Comparison of ENCODE assay signal across 8 cellular contexts in the genomic region with DNA sequence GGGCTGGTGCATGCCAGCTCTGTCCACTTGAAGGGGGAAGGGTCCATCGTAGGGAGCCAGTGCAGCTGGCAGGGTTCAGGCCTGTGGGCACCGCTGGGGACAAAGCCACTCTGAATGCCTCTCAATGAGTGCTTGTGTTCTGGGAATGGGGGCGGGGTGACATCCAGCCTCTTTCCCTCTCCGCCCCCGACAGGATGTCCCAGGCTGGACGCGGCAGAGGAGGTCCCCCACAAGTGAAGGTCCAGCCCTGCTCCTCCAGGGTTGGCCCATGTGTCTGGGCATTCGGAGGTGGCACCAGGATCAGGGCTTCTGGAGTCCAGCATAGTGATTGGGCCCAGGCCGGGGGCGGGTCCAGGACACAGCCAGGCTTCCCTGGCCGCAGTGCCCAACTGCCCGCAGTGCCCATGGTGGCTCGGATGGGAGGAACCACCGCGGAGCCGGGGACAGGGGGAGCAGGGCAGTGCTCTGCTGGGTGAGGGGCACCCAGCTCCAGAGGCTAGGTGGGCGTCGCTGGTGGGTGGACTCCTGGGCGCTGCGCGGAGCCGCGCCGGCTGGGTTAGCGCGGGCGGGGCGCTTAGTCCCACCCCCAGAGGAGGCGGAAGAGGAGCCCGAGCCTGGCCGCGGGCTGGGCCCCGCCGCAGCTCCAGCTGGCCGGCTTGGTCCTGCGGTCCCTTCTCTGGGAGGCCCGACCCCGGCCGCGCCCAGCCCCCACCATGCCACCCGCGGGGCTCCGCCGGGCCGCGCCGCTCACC. TPM values are rescaled to one million over a fixed set of nuclear protein-coding genes. Genes with fewer than 3 reads are reported as not detected.
DNase-seq lines count a peak whose midpoint lies in the region; ATAC-seq and TF ChIP-seq lines count a peak whose summit lies in the region.

A gene with protein sequence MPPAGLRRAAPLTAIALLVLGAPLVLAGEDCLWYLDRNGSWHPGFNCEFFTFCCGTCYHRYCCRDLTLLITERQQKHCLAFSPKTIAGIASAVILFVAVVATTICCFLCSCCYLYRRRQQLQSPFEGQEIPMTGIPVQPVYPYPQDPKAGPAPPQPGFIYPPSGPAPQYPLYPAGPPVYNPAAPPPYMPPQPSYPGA (plus strand): TSS at position 617 of the 752 bp plus-strand sequence. CDS start 97 bp downstream, at position 714.

- peak within 1 kb of the TSS in 1 of 2 donors; percentile 29 for H3K27ac Mint-ChIP-seq in activated naive CD4-positive, alpha-beta T cell treated with anti-CD3 and anti-CD28 coated beads, Interleukin-2, amount 50 U/mL, for 72 hours
- no peak within 1 kb of the TSS for H3K27ac Mint-ChIP-seq in natural killer cell

- H3K9me3 ChIP-seq in gastroesophageal sphincter (no peaks in the 10 kb centered on the region), vagina (no peaks in the 10 kb centered on the region)

- H3K27ac ChIP-seq in gastroesophageal sphincter (peak within 1 kb of the TSS; percentile 54 to 94 (median 89)), vagina (peak within 1 kb of the TSS; percentile 68)

- TF ChIP-seq CTCF in LNCaP clone FGC (IDR thresholded peaks at IDR 0.05; ENCODE audit: control insufficient read depth, extremely low read depth, insufficient read depth) (no peak), gastroesophageal sphincter (IDR thresholded peaks at IDR 0.05) (peak in 1 of 4 experiments; percentile 4), natural killer cell (IDR thresholded peaks at IDR 0.05) (no peak), vagina (IDR thresholded peaks at IDR 0.05) (no peak)

- H3K9me3 Mint-ChIP-seq in activated naive CD4-positive, alpha-beta T cell treated with anti-CD3 and anti-CD28 coated beads, Interleukin-2, amount 50 U/mL, for 72 hours = no peaks in the 10 kb centered on the region
- no peaks in the 10 kb centered on the region for H3K9me3 Mint-ChIP-seq in natural killer cell

- peaks cover 6 to 41% of the 10 kb centered on the region in 2 donors for H3K27me3 Mint-ChIP-seq in natural killer cell (ENCODE audit: low read depth in 2 of 2)

- intact Hi-C loops in natural killer cell (cut with micrococcal nuclease) (no loop called here), vagina (cut with DNase I) (no loop called here)

- DNase-seq in COR-L47 (lab: John Stamatoyannopoulos, UW) = peak; percentile 16
- DNase-seq in LNCaP clone FGC (ENCODE audit: low read depth) = peak; percentile 59
- no peak for DNase-seq in activated naive CD4-positive, alpha-beta T cell treated with anti-CD3 and anti-CD28 coated beads, Interleukin-2, amount 50 U/mL, for 72 hours (ENCODE audit: low spot score in 2 of 2)
- DNase-seq in natural killer cell = no peak
- no peak for DNase-seq in vagina (ENCODE audit: extremely low spot score in 2 of 2)
- no peak for DNase-seq in AML-193 (lab: John Stamatoyannopoulos, UW)

- no peaks in the 10 kb centered on the region for H3K36me3 Mint-ChIP-seq in activated naive CD4-positive, alpha-beta T cell treated with anti-CD3 and anti-CD28 coated beads, Interleukin-2, amount 50 U/mL, for 72 hours
- no peaks in the 10 kb centered on the region for H3K36me3 Mint-ChIP-seq in natural killer cell

- H3K4me3 ChIP-seq in LNCaP clone FGC (ENCODE audit: low read depth, low read length) (peak within 1 kb of the TSS; percentile 65), gastroesophageal sphincter (peak within 1 kb of the TSS; percentile 60 to 83), vagina (peak within 1 kb of the TSS; percentile 68 to 72)

- TF ChIP-seq EP300 in gastroesophageal sphincter (IDR thresholded peaks at IDR 0.05) = no peak

- H3K36me3 ChIP-seq in gastroesophageal sphincter (no peaks in the 10 kb centered on the region), vagina (no peaks in the 10 kb centered on the region)

- peaks cover 0 to 5% of the 10 kb centered on the region in 2 donors for H3K4me1 Mint-ChIP-seq in natural killer cell

- ATAC-seq in activated naive CD4-positive, alpha-beta T cell treated with anti-CD3 and anti-CD28 coated beads, Interleukin-2, amount 50 U/mL, for 72 hours = peak; percentile 47 to 57
- ATAC-seq in gastroesophageal sphincter (peak; percentile 79), natural killer cell (peak; percentile 62 to 86 (median 81)), HG03108 (IDR thresholded peaks at IDR 0.05; ENCODE audit: unreplicated experiment) (no peak)

- WGBS in gastroesophageal sphincter (ENCODE audit: low coverage in 1 of 2), 2 donors = no CpG with 5 or more reads among the region's 47 CpGs

- no peaks in the 10 kb centered on the region for H3K27me3 ChIP-seq in gastroesophageal sphincter
- no peaks in the 10 kb centered on the region for H3K27me3 ChIP-seq in vagina

- TF ChIP-seq POLR2A in gastroesophageal sphincter (IDR thresholded peaks at IDR 0.05) (peak; percentile 75 to 81), vagina (IDR thresholded peaks at IDR 0.05) (peak in 1 of 2 donors; percentile 6)

- H3K4me1 ChIP-seq in gastroesophageal sphincter = peaks cover 0 to 90% (median 26%) of the 10 kb centered on the region in 3 donors
- peaks cover 35% of the 10 kb centered on the region for H3K4me1 ChIP-seq in vagina

- peak within 1 kb of the TSS; percentile 68 for H3K4me3 Mint-ChIP-seq in natural killer cell

RNA-seq across cellular contexts. Expression of the gene that starts here (rescaled TPM):
- under 1 TPM; 0.27 to 0.34 TPM for total RNA-seq in activated naive CD4-positive, alpha-beta T cell treated with anti-CD3 and anti-CD28 coated beads, Interleukin-2, amount 50 U/mL, for 72 hours
- 10 to 100 TPM; 18.9 to 35.8 (median 29.3) TPM for total RNA-seq in gastroesophageal sphincter
- 1 to 10 TPM in 1 of 3 donors, under 1 TPM in 1, not detected in 1; 0.54 to 2.0 TPM for total RNA-seq in natural killer cell
- total RNA-seq in vagina = 16.2 TPM

Comparison
In these comparisons a context has a peak if more than half of its experiments do, and no peak if none do; other contexts are left out.
1. Peak in ATAC-seq in activated naive CD4-positive, alpha-beta T cell treated with anti-CD3 and anti-CD28 coated beads, Interleukin-2, amount 50 U/mL, for 72 hours; RNA of the gene not detected or under 1 TPM.
2. DNase-seq: peak in COR-L47 (single experiment) and LNCaP clone FGC (single experiment); none in activated naive CD4-positive, alpha-beta T cell treated with anti-CD3 and anti-CD28 coated beads, Interleukin-2, amount 50 U/mL, for 72 hours (0 of 2), natural killer cell (single experiment), vagina (0 of 2) and AML-193 (0 of 2).
3. Peak in every context shown above with its lines, with median percentiles within 50 percentile points of each other: H3K4me3 ChIP-seq.